15 cellular contexts compared by ENCODE assay signal in genomic region chr10:60937022-60937421, GRCh38. TPM values are rescaled to one million over a fixed set of nuclear protein-coding genes. Genes with fewer than 3 reads are reported as not detected.
"Had no signal": no experiment of that assay in that cellular context is flagged by ENCODE, and none has a peak within 500 bp of the region (broad histone marks: within the 10 kb centered on the region; RNA-seq: fewer than 3 reads in every experiment).

No MANE protein-coding gene starts in this region.

- DNase-seq: activated CD4-positive, alpha-beta T cell treated with anti-CD3 and anti-CD28 coated beads for 36 hours; activated CD8-positive, alpha-beta memory T cell treated with anti-CD3 and anti-CD28 coated beads, Interleukin-2, amount 50 U/mL, for 48 hours; activated gamma-delta T cell treated with Interleukin-2 at 50 U/mL for 16 hours; amniotic stem cell; brain microvascular endothelial cell; effector memory CD8-positive, alpha-beta T cell; naive thymus-derived CD4-positive, alpha-beta T cell; retina; stimulated activated CD4-positive, alpha-beta T cell treated with anti-CD3 and anti-CD28 coated beads, Interleukin-4, amount 100 ng/mL, for 24 hours; stimulated activated naive CD4-positive, alpha-beta T cell treated with Interleukin-2 at 50 U/mL for 16 hours; T-helper 17 cell; WERI-Rb-1 had no signal

- H3K27me3 ChIP-seq: brain microvascular endothelial cell, suprapubic skin had no signal

- H3K36me3 ChIP-seq: brain microvascular endothelial cell, suprapubic skin had no signal

- H3K4me3 ChIP-seq: skin epidermis, suprapubic skin had no signal

- H3K9me3 ChIP-seq: suprapubic skin had no signal

- H3K27ac ChIP-seq: brain microvascular endothelial cell, skin epidermis, suprapubic skin, WERI-Rb-1 had no signal

- H3K9ac ChIP-seq: parathyroid adenoma had no signal

- ATAC-seq: activated CD4-positive, alpha-beta T cell treated with anti-CD3 and anti-CD28 coated beads for 36 hours; effector memory CD8-positive, alpha-beta T cell; naive thymus-derived CD4-positive, alpha-beta T cell; T-helper 17 cell had no signal

RNA-seq across cellular contexts. Expression of gene RHOBTB1, which starts 7.0 kb away (rescaled TPM):
- polyA plus RNA-seq: naive thymus-derived CD4-positive, alpha-beta T cell had no signal
